Comparison of ENCODE assay signal across 23 cellular contexts in the genomic region with DNA sequence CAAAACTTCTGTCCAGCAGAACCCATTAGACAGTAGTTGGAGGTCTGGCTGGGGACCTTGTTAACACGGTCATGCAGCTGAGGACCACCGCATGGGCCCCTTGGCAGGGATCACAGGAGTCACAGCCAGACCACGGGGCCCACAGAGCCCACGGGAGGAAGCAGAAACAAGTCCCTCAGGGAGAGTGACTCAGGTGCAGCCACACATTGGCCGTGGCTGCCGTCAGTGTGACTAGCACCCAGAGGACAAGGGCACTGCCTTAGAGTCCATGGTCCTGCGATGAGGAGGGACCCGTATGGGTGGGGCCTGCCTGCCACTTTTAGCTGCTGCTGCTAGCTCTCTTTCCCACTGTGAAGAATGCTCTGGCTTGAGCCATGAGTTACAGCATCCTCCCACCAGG. TPM values are rescaled to one million over a fixed set of nuclear protein-coding genes. Genes with fewer than 3 reads are reported as not detected.
"Had no signal": no experiment of that assay in that cellular context is flagged by ENCODE, and none has a peak within 500 bp of the region (broad histone marks: within the 10 kb centered on the region; RNA-seq: fewer than 3 reads in every experiment).

No MANE protein-coding gene starts in this region.

- H3K9me3 ChIP-seq: heart left ventricle, neutrophil, ovary, thoracic aorta, transverse colon had no signal

- H3K27ac Mint-ChIP-seq: endodermal cell; naive thymus-derived CD4-positive, alpha-beta T cell; nephron progenitor cell; progenitor cell of endocrine pancreas; stimulated activated naive CD8-positive, alpha-beta T cell treated with anti-CD3 and anti-CD28 coated beads, Interleukin-15, Interleukin-2, amounts not matched to agents 100 ng/mL and 50 ng/mL, for 24 hours had no signal

- DNase-seq: effector CD4-positive, alpha-beta T cell; endodermal cell; erythroblast; foreskin melanocyte; heart left ventricle; hippocampal formation; kidney glomerular epithelial cell; naive thymus-derived CD4-positive, alpha-beta T cell; nephron progenitor cell; ovary; right cardiac atrium; stimulated activated CD4-positive, alpha-beta T cell treated with anti-CD3 and anti-CD28 coated beads, Interleukin-2, amount 100 ng/mL, for 48 hours; transverse colon had no signal

- H3K27me3 ChIP-seq: ovary, transverse colon had no signal

- H3K36me3 ChIP-seq: heart left ventricle, neutrophil, ovary, thoracic aorta, transverse colon had no signal

- H3K9me3 Mint-ChIP-seq: endodermal cell; naive thymus-derived CD4-positive, alpha-beta T cell; nephron progenitor cell; stimulated activated naive CD8-positive, alpha-beta T cell treated with anti-CD3 and anti-CD28 coated beads, Interleukin-15, Interleukin-2, amounts not matched to agents 100 ng/mL and 50 ng/mL, for 24 hours had no signal

- ATAC-seq: heart left ventricle; naive thymus-derived CD4-positive, alpha-beta T cell; right cardiac atrium had no signal

- H3K4me3 Mint-ChIP-seq: endodermal cell; naive thymus-derived CD4-positive, alpha-beta T cell; nephron progenitor cell; stimulated activated naive CD8-positive, alpha-beta T cell treated with anti-CD3 and anti-CD28 coated beads, Interleukin-15, Interleukin-2, amounts not matched to agents 100 ng/mL and 50 ng/mL, for 24 hours had no signal

- H3K4me2 ChIP-seq: smooth muscle cell had no signal

- H3K27ac ChIP-seq: coronary artery, heart left ventricle, neutrophil, ovary, thoracic aorta, transverse colon had no signal

- H3K4me1 ChIP-seq: transverse colon had no signal

- H3K4me1 Mint-ChIP-seq: endodermal cell, nephron progenitor cell had no signal

- FAIRE-seq: endothelial cell of umbilical vein, islet of Langerhans had no signal

- H3K4me3 ChIP-seq: coronary artery, heart left ventricle, ovary, smooth muscle cell, thoracic aorta, transverse colon had no signal

- H3K36me3 Mint-ChIP-seq: naive thymus-derived CD4-positive, alpha-beta T cell had no signal

RNA-seq across cellular contexts. Expression of gene RFX8, which starts 5.9 kb away (rescaled TPM):
- total RNA-seq: chondrocyte, endodermal cell, lung microvascular endothelial cell, progenitor cell of endocrine pancreas, transverse colon had no signal
- polyA plus RNA-seq: naive thymus-derived CD4-positive, alpha-beta T cell had no signal
